Comparison of ENCODE assay signal across 19 cellular contexts in the genomic region with DNA sequence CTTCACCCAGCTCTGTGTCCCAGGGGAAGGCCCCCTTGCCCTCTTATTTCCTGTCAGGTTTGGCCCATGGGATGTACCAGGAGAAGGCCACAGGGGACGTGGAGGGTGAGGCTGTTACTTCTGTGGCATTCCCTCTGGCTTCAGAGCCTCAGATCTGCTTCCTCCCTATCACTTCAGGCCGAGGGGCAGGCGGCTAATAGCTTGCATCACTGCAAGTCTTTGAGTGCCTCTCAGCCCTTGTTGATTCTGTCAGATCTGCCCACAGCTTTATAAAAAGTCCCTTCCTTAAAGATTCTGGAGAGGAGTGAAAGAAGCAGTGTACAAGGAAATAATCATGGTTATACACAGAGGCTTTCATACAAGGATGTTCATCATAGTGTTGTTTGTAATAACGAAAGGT.
A peak's percentile ranks its signal among the peaks of the same experiment; 100 is the strongest.
DNase-seq lines count a peak whose midpoint lies in the region; ATAC-seq, FAIRE-seq and TF ChIP-seq lines count a peak whose summit lies in the region.
"Had no signal": no experiment of that assay in that cellular context is flagged by ENCODE, and none has a peak within 500 bp of the region (broad histone marks: within the 10 kb centered on the region; RNA-seq: fewer than 3 reads in every experiment).

No MANE protein-coding gene starts in this region.

- 87% methylated on average over 4 of the region's 4 CpGs; no CpG with 5 or more reads in 1 of the 2 experiments for WGBS in H1 (ENCODE audit: extremely low coverage in 1 of 2, insufficient coverage in 1 of 2, insufficient read length in 1 of 2, insufficient replicate concordance in 2 of 2, low coverage in 1 of 2, low lambda C conversion rate in 2 of 2, missing lambda C conversion rate in 1 of 2), 2 experiments
- 31 to 44% methylated on average over 4 of the region's 4 CpGs for WGBS in thyroid gland, 2 donors

- peak; percentile 72 for DNase-seq in DMS79 (lab: John Stamatoyannopoulos, UW)
- DNase-seq in H1 (ENCODE audit: low read depth in 1 of 2, low spot score in 2 of 2), result no peak
- DNase-seq in lower lobe of right lung, result peak; percentile 58
- peak; percentile 44 to 52 for DNase-seq in thyroid gland
- no peak for DNase-seq in GM13976 (ENCODE audit: low spot score)
- no peak for DNase-seq in stimulated activated naive CD8-positive, alpha-beta T cell treated with anti-CD3 and anti-CD28 coated beads, Interleukin-15, amount 100 ng/mL, for 72 hours
- no peak for DNase-seq in activated naive CD4-positive, alpha-beta T cell treated with anti-CD3 and anti-CD28 coated beads, Interleukin-2, amount 50 U/mL, for 72 hours (ENCODE audit: low spot score in 2 of 2)
- DNase-seq in H54 (ENCODE audit: insufficient read length, low spot score), result no peak
- DNase-seq: Caco-2; CD4-positive, alpha-beta T cell; DMS153; DND-41; H9; KG1 had no signal

- POLR2A ChIA-PET in H1 (lab: Charles Lee; ENCODE audit: partially characterized antibody), result interaction anchor here (1.0 kb wide), 1 partner anchor 18 kb away, joined by 3 read pairs; no protein-coding TSS in a partner anchor

- H3K4me3 Mint-ChIP-seq in stimulated activated naive CD8-positive, alpha-beta T cell treated with anti-CD3 and anti-CD28 coated beads, Interleukin-15, amount 100 ng/mL, for 72 hours, result no peak overlapping the region
- H3K4me3 Mint-ChIP-seq: B cell; CD4-positive, alpha-beta T cell; GM23338; H9 had no signal

- H3K23me2 ChIP-seq in H1 (ENCODE audit: low read depth, low read length), result no peaks in the 10 kb centered on the region; the same call in 1 of the 2 replicates

- TF ChIP-seq POLR2A in H1 (IDR thresholded peaks at IDR 0.05; ENCODE audit: control extremely low read depth in 1 of 2, low read depth in 2 of 2, low read length in 2 of 2), result no peak
- TF ChIP-seq POLR2A in thyroid gland (IDR thresholded peaks at IDR 0.05), result no peak
- TF ChIP-seq POLR2A in H54 (IDR thresholded peaks at IDR 0.05; ENCODE audit: low read depth, low read length), result no peak

- H3K14ac ChIP-seq in H1 (ENCODE audit: insufficient read length), result no peak overlapping the region

- H3K36me3 Mint-ChIP-seq in activated naive CD4-positive, alpha-beta T cell treated with anti-CD3 and anti-CD28 coated beads, Interleukin-2, amount 50 U/mL, for 72 hours, result no peaks in the 10 kb centered on the region

- peaks cover 14% of the 10 kb centered on the region for H3K27me3 Mint-ChIP-seq in stimulated activated naive CD8-positive, alpha-beta T cell treated with anti-CD3 and anti-CD28 coated beads, Interleukin-15, amount 100 ng/mL, for 72 hours
- H3K27me3 Mint-ChIP-seq: B cell; CD4-positive, alpha-beta T cell had no signal

- no peak overlapping the region for H3K18ac ChIP-seq in H1 (ENCODE audit: extremely low read depth, low read length)

- FAIRE-seq in H1 (lab: Jason Lieb, UNC), result no peak
- no peak for FAIRE-seq in H54 (lab: Jason Lieb, UNC)
- FAIRE-seq: G401.6, GM12891 had no signal

- no peak for TF ChIP-seq RAD21 in H1 (IDR thresholded peaks at IDR 0.05 in 1 of 2, conservative IDR thresholded peaks at IDR 0.05 in 1 of 2; ENCODE audit: low read depth in 2 of 2, low read length in 2 of 2)

- H3K79me2 ChIP-seq in H1 (ENCODE audit: control insufficient read depth in 1 of 2, insufficient read depth in 2 of 2, low read length in 2 of 2), result no peaks in the 10 kb centered on the region

- CTCF ChIA-PET in H1 (lab: Charles Lee; ENCODE audit: partially characterized antibody), result interaction anchor here (0.6 to 1.9 kb wide), 5 partner anchors 10 to 27 kb away, joined by 5 to 7 read pairs (median 5); no protein-coding TSS in a partner anchor

- no peaks in the 10 kb centered on the region for H3K9me3 Mint-ChIP-seq in stimulated activated naive CD8-positive, alpha-beta T cell treated with anti-CD3 and anti-CD28 coated beads, Interleukin-15, amount 100 ng/mL, for 72 hours
- H3K9me3 Mint-ChIP-seq in activated naive CD4-positive, alpha-beta T cell treated with anti-CD3 and anti-CD28 coated beads, Interleukin-2, amount 50 U/mL, for 72 hours, result no peaks in the 10 kb centered on the region
- H3K9me3 Mint-ChIP-seq: CD4-positive, alpha-beta T cell; GM23338; H9 had no signal

- no peak overlapping the region for H3K27ac Mint-ChIP-seq in stimulated activated naive CD8-positive, alpha-beta T cell treated with anti-CD3 and anti-CD28 coated beads, Interleukin-15, amount 100 ng/mL, for 72 hours
- H3K27ac Mint-ChIP-seq in activated naive CD4-positive, alpha-beta T cell treated with anti-CD3 and anti-CD28 coated beads, Interleukin-2, amount 50 U/mL, for 72 hours, result no peak overlapping the region
- H3K27ac Mint-ChIP-seq: B cell; CD4-positive, alpha-beta T cell; GM23338 had no signal

- ATAC-seq in lower lobe of right lung, result peak; percentile 66 to 72
- no peak for ATAC-seq in stimulated activated naive CD8-positive, alpha-beta T cell treated with anti-CD3 and anti-CD28 coated beads, Interleukin-15, amount 100 ng/mL, for 72 hours
- ATAC-seq in activated naive CD4-positive, alpha-beta T cell treated with anti-CD3 and anti-CD28 coated beads, Interleukin-2, amount 50 U/mL, for 72 hours, result no peak
- ATAC-seq: GM23338 had no signal

- no peak overlapping the region for H3K56ac ChIP-seq in H1 (replicated peaks; ENCODE audit: insufficient read length, low read depth, low read length)

- H3K9me3 ChIP-seq in H1 (ENCODE audit: insufficient read depth in 2 of 2, low read depth in 1 of 2, low read length in 1 of 2), result no peaks in the 10 kb centered on the region
- H3K9me3 ChIP-seq in lower lobe of right lung, result no peaks in the 10 kb centered on the region
- H3K9me3 ChIP-seq in thyroid gland, result no peaks in the 10 kb centered on the region
- H3K9me3 ChIP-seq: Caco-2 had no signal

- intact Hi-C loops in lower lobe of right lung (cut with DNase I) (no loop called here), thyroid gland (cut with DNase I) (no loop called here)

- no peak overlapping the region for H2BK20ac ChIP-seq in H1 (ENCODE audit: low read length)

- H4K20me1 ChIP-seq in H1 (replicated peaks in 1 of 2; ENCODE audit: control insufficient read depth in 1 of 2, insufficient read depth in 2 of 2, low read length in 2 of 2), result no peaks in the 10 kb centered on the region

- no peak overlapping the region for H2BK15ac ChIP-seq in H1 (ENCODE audit: low read length)

- H3K36me3 ChIP-seq in H1 (ENCODE audit: control insufficient read depth in 2 of 4, insufficient read depth in 4 of 4, low read length in 3 of 4), result no peaks in the 10 kb centered on the region
- no peaks in the 10 kb centered on the region for H3K36me3 ChIP-seq in lower lobe of right lung
- no peaks in the 10 kb centered on the region for H3K36me3 ChIP-seq in thyroid gland

- H3K4me2 ChIP-seq in H1 (ENCODE audit: insufficient read depth in 1 of 2, low read depth in 2 of 2, low read length in 2 of 2), result no peak overlapping the region
- H3K4me2 ChIP-seq: GM23338 had no signal

- H4K5ac ChIP-seq in H1 (ENCODE audit: insufficient read length, low read depth, low read length), result no peak overlapping the region

- H3K4me3 ChIP-seq in H1 (ENCODE audit: extremely low read depth in 1 of 4, insufficient read depth in 2 of 4, low read depth in 3 of 4, low read length in 4 of 4) (no peak overlapping the region), lower lobe of right lung (no peak overlapping the region), thyroid gland (replicated peaks in 1 of 3) (no peak overlapping the region)
- H3K4me3 ChIP-seq: GM23338 had no signal

- peak overlapping the region; percentile 77; the same call in 1 of the 2 replicates for H4K8ac ChIP-seq in H1 (ENCODE audit: extremely low read depth, insufficient read depth, low read length)

- H3K27ac ChIP-seq in H1 (ENCODE audit: low read depth, low read length) (no peak overlapping the region), lower lobe of right lung (no peak overlapping the region), thyroid gland (no peak overlapping the region)
- H3K27ac ChIP-seq: C4-2B had no signal

- no peak overlapping the region for H3K4ac ChIP-seq in H1 (replicated peaks; ENCODE audit: insufficient read length, low read depth, low read length)

- no peak overlapping the region for H3K9ac ChIP-seq in H1 (replicated peaks in 1 of 4; ENCODE audit: extremely low read depth in 1 of 4, low read depth in 3 of 4, low read length in 3 of 4)

- no peak overlapping the region for H2BK120ac ChIP-seq in H1 (replicated peaks; ENCODE audit: low read depth, low read length)

- H3K79me1 ChIP-seq in H1 (ENCODE audit: low read depth, low read length), result no peaks in the 10 kb centered on the region

- TF ChIP-seq CTCF in H1 (IDR thresholded peaks at IDR 0.05; ENCODE audit: control extremely low read depth in 1 of 3, insufficient read depth in 1 of 3, low read depth in 1 of 3, low read length in 3 of 3), result no peak
- TF ChIP-seq CTCF in lower lobe of right lung (IDR thresholded peaks at IDR 0.05), result no peak
- TF ChIP-seq CTCF in thyroid gland (IDR thresholded peaks at IDR 0.05), result no peak
- TF ChIP-seq CTCF in GM13976 (IDR thresholded peaks at IDR 0.05; ENCODE audit: borderline replicate concordance, control extremely low read depth, extremely low read depth, insufficient read depth, missing control alignments), result no peak

- in situ Hi-C loops in GM13976 (cut with MboI; ENCODE audit: low sequenced_read_pairs, unreplicated experiment), result no loop called here

- no peaks in the 10 kb centered on the region for H3K27me3 ChIP-seq in H1 (replicated peaks in 1 of 4; ENCODE audit: control insufficient read depth in 3 of 4, extremely low read depth in 1 of 4, insufficient read depth in 3 of 4, low read length in 3 of 4)
- no peaks in the 10 kb centered on the region for H3K27me3 ChIP-seq in lower lobe of right lung (ENCODE audit: low read depth)
- no peaks in the 10 kb centered on the region for H3K27me3 ChIP-seq in thyroid gland

- H2BK5ac ChIP-seq in H1 (ENCODE audit: low read depth, low read length), result no peak overlapping the region; the same call in 1 of the 2 replicates

- H3K23ac ChIP-seq in H1 (ENCODE audit: insufficient read length), result no peak overlapping the region

- TF ChIP-seq EP300 in H1 (IDR thresholded peaks at IDR 0.05; ENCODE audit: borderline replicate concordance in 1 of 2, low read depth in 2 of 2, low read length in 2 of 2), result no peak

- H2AK5ac ChIP-seq in H1 (ENCODE audit: low read depth, low read length), result no peak overlapping the region

- H3K4me1 ChIP-seq in H1 (replicated peaks in 1 of 4; ENCODE audit: control insufficient read depth in 3 of 4, insufficient read depth in 4 of 4, low read length in 3 of 4), result no peaks in the 10 kb centered on the region
- H3K4me1 ChIP-seq in lower lobe of right lung, result no peaks in the 10 kb centered on the region
- H3K4me1 ChIP-seq in thyroid gland, result peaks cover 0 to 9% of the 10 kb centered on the region in 2 donors
- H3K4me1 ChIP-seq: Caco-2 had no signal

- no peak overlapping the region for H4K91ac ChIP-seq in H1 (replicated peaks; ENCODE audit: insufficient read length, low read length)

- no peak overlapping the region for H2BK12ac ChIP-seq in H1 (ENCODE audit: low read depth, low read length)

- H2AFZ ChIP-seq in H1 (ENCODE audit: low read length), result no peak overlapping the region
- H2AFZ ChIP-seq: GM23338 had no signal

- H3K4me1 Mint-ChIP-seq in stimulated activated naive CD8-positive, alpha-beta T cell treated with anti-CD3 and anti-CD28 coated beads, Interleukin-15, amount 100 ng/mL, for 72 hours, result no peaks in the 10 kb centered on the region
- H3K4me1 Mint-ChIP-seq: B cell, GM23338, H9 had no signal

TF ChIP-seq in H1, 55 proteins besides CTCF, POLR2A, EP300 and RAD21 (continues in another document):
- TF ChIP-seq ASH2L (IDR thresholded peaks at IDR 0.05; ENCODE audit: low read length) (no peak), BCL11A (IDR thresholded peaks at IDR 0.05; ENCODE audit: low read depth in 2 of 2, low read length in 2 of 2) (no peak)

Comparison
In these comparisons a context has a peak if more than half of its experiments do, and no peak if none do; other contexts are left out.
1. DNase-seq: peak in DMS79 (single experiment), lower lobe of right lung (single experiment) and thyroid gland (2 of 2); none in H1 (0 of 2), GM13976 (single experiment), stimulated activated naive CD8-positive, alpha-beta T cell treated with anti-CD3 and anti-CD28 coated beads, Interleukin-15, amount 100 ng/mL, for 72 hours (0 of 2), activated naive CD4-positive, alpha-beta T cell treated with anti-CD3 and anti-CD28 coated beads, Interleukin-2, amount 50 U/mL, for 72 hours (0 of 2) and H54 (single experiment).
2. ATAC-seq: peak in lower lobe of right lung (2 of 2); none in stimulated activated naive CD8-positive, alpha-beta T cell treated with anti-CD3 and anti-CD28 coated beads, Interleukin-15, amount 100 ng/mL, for 72 hours (single experiment) and activated naive CD4-positive, alpha-beta T cell treated with anti-CD3 and anti-CD28 coated beads, Interleukin-2, amount 50 U/mL, for 72 hours (0 of 2).